11 cellular contexts compared by ENCODE assay signal in genomic region chr10:6128591-6129383, GRCh38.
DNase-seq lines count a peak whose midpoint lies in the region; ATAC-seq, FAIRE-seq and TF ChIP-seq lines count a peak whose summit lies in the region.
"Had no signal": no experiment of that assay in that cellular context is flagged by ENCODE, and none has a peak within 500 bp of the region (broad histone marks: within the 10 kb centered on the region; RNA-seq: fewer than 3 reads in every experiment).

No MANE protein-coding gene starts in this region.

- no peak for ATAC-seq in stimulated activated naive CD8-positive, alpha-beta T cell treated with anti-CD3 and anti-CD28 coated beads, Interleukin-15, Interleukin-2, amounts not matched to agents 100 U/mL and 50 U/mL, for 24 hours
- ATAC-seq in GM18520 (IDR thresholded peaks at IDR 0.05; ENCODE audit: unreplicated experiment) = no peak

- H3K4me1 Mint-ChIP-seq in stimulated activated naive CD8-positive, alpha-beta T cell treated with anti-CD3 and anti-CD28 coated beads, Interleukin-15, Interleukin-2, amounts not matched to agents 100 ng/mL and 50 ng/mL, for 24 hours (ENCODE audit: low read depth) = peaks cover 37% of the 10 kb centered on the region

- no peak for TF ChIP-seq POLR2A in H54 (IDR thresholded peaks at IDR 0.05; ENCODE audit: low read depth, low read length)

- H3K27me3 Mint-ChIP-seq in stimulated activated naive CD8-positive, alpha-beta T cell treated with anti-CD3 and anti-CD28 coated beads, Interleukin-15, Interleukin-2, amounts not matched to agents 100 ng/mL and 50 ng/mL, for 24 hours = peaks cover 13% of the 10 kb centered on the region

- no peaks in the 10 kb centered on the region for H3K36me3 Mint-ChIP-seq in stimulated activated naive CD8-positive, alpha-beta T cell treated with anti-CD3 and anti-CD28 coated beads, Interleukin-15, Interleukin-2, amounts not matched to agents 100 ng/mL and 50 ng/mL, for 24 hours (ENCODE audit: low read depth)

- no peak for FAIRE-seq in H54 (lab: Jason Lieb, UNC)
- FAIRE-seq: D721Med had no signal

- H3K27ac Mint-ChIP-seq in stimulated activated naive CD8-positive, alpha-beta T cell treated with anti-CD3 and anti-CD28 coated beads, Interleukin-15, Interleukin-2, amounts not matched to agents 100 ng/mL and 50 ng/mL, for 24 hours = peak overlapping the region; percentile 91

- no peaks in the 10 kb centered on the region for H3K9me3 Mint-ChIP-seq in stimulated activated naive CD8-positive, alpha-beta T cell treated with anti-CD3 and anti-CD28 coated beads, Interleukin-15, Interleukin-2, amounts not matched to agents 100 ng/mL and 50 ng/mL, for 24 hours

- H3K4me3 Mint-ChIP-seq in stimulated activated naive CD8-positive, alpha-beta T cell treated with anti-CD3 and anti-CD28 coated beads, Interleukin-15, Interleukin-2, amounts not matched to agents 100 ng/mL and 50 ng/mL, for 24 hours = no peak overlapping the region

- no peak for DNase-seq in stimulated activated naive CD8-positive, alpha-beta T cell treated with anti-CD3 and anti-CD28 coated beads, Interleukin-15, Interleukin-2, amounts not matched to agents 100 U/mL and 50 U/mL, for 24 hours
- DNase-seq in astrocyte of the hippocampus (ENCODE audit: low read depth, low spot score) (peak; percentile 53), islet precursor cell (peak; percentile 85), H54 (ENCODE audit: insufficient read length, low spot score) (no peak), NCI-H2227 (lab: John Stamatoyannopoulos, UW; ENCODE audit: unreplicated experiment) (no peak), HuH-7.5 (ENCODE audit: low spot score) (no peak)
- DNase-seq: cerebellar nuclear complex, NCI-H2171 had no signal

Comparison
In these comparisons a context has a peak if more than half of its experiments do, and no peak if none do; other contexts are left out.
1. DNase-seq: peak in astrocyte of the hippocampus (single experiment) and islet precursor cell (single experiment); none in stimulated activated naive CD8-positive, alpha-beta T cell treated with anti-CD3 and anti-CD28 coated beads, Interleukin-15, Interleukin-2, amounts not matched to agents 100 U/mL and 50 U/mL, for 24 hours (single experiment), H54 (single experiment), NCI-H2227 (single experiment) and HuH-7.5 (single experiment).